14 cellular contexts compared by ENCODE assay signal in genomic region chr1:97489834-97490233, GRCh38.
A peak's percentile ranks its signal among the peaks of the same experiment; 100 is the strongest.
DNase-seq lines count a peak whose midpoint lies in the region; ATAC-seq, FAIRE-seq and TF ChIP-seq lines count a peak whose summit lies in the region.
"Had no signal": no experiment of that assay in that cellular context is flagged by ENCODE, and none has a peak within 500 bp of the region (broad histone marks: within the 10 kb centered on the region; RNA-seq: fewer than 3 reads in every experiment).

No MANE protein-coding gene starts in this region.

- CTCF ChIA-PET in activated CD8-positive, alpha-beta T cell treated with anti-CD3 and anti-CD28 coated beads for 36 hours (lab: Charles Lee), result no interaction called here

- TF ChIP-seq CTCF in kidney epithelial cell (IDR thresholded peaks at IDR 0.05; ENCODE audit: insufficient read depth, low read length, poor library complexity, severe bottlenecking) (no peak), coronary artery (IDR thresholded peaks at IDR 0.05) (no peak)
- TF ChIP-seq CTCF in activated CD8-positive, alpha-beta T cell treated with anti-CD3 and anti-CD28 coated beads for 36 hours (IDR thresholded peaks at IDR 0.05), result no peak

- H3K9me3 Mint-ChIP-seq in activated CD8-positive, alpha-beta T cell treated with anti-CD3 and anti-CD28 coated beads for 36 hours, result no peaks in the 10 kb centered on the region
- H3K9me3 Mint-ChIP-seq: immature natural killer cell, nephron progenitor cell had no signal

- H3K4me3 Mint-ChIP-seq in activated CD8-positive, alpha-beta T cell treated with anti-CD3 and anti-CD28 coated beads for 36 hours, result no peak overlapping the region
- H3K4me3 Mint-ChIP-seq: immature natural killer cell, nephron progenitor cell had no signal

- H3K36me3 Mint-ChIP-seq in activated CD8-positive, alpha-beta T cell treated with anti-CD3 and anti-CD28 coated beads for 36 hours (ENCODE audit: low read depth), result no peaks in the 10 kb centered on the region

- no peaks in the 10 kb centered on the region for H3K36me3 ChIP-seq in kidney epithelial cell (ENCODE audit: control insufficient read depth, insufficient read depth, low read length)

- H3K4me1 Mint-ChIP-seq in activated CD8-positive, alpha-beta T cell treated with anti-CD3 and anti-CD28 coated beads for 36 hours (ENCODE audit: low read depth), result no peaks in the 10 kb centered on the region
- H3K4me1 Mint-ChIP-seq: nephron progenitor cell had no signal

- ATAC-seq in GM18511 (IDR thresholded peaks at IDR 0.05; ENCODE audit: unreplicated experiment) (peak; percentile 41), HG03139 (IDR thresholded peaks at IDR 0.05; ENCODE audit: unreplicated experiment) (peak; percentile 64)
- ATAC-seq in activated CD8-positive, alpha-beta T cell treated with anti-CD3 and anti-CD28 coated beads for 36 hours, result no peak

- no peaks in the 10 kb centered on the region for H3K27me3 Mint-ChIP-seq in activated CD8-positive, alpha-beta T cell treated with anti-CD3 and anti-CD28 coated beads for 36 hours

- H3K4me3 ChIP-seq in kidney epithelial cell (ENCODE audit: low read depth, low read length) (no peak overlapping the region), coronary artery (no peak overlapping the region)

- H3K27me3 ChIP-seq in kidney epithelial cell (ENCODE audit: control insufficient read depth, insufficient read depth, low read length), result no peaks in the 10 kb centered on the region

- DNase-seq in SW480 (ENCODE audit: low spot score) (peak; percentile 6), kidney epithelial cell (ENCODE audit: low read depth) (peak; percentile 19), coronary artery (ENCODE audit: low spot score) (no peak), H54 (ENCODE audit: insufficient read length, low spot score) (no peak)
- no peak for DNase-seq in stimulated activated CD4-positive, alpha-beta T cell treated with anti-CD3 and anti-CD28 coated beads, Interleukin-4, amount 100 ng/mL, for 24 hours
- DNase-seq in activated CD8-positive, alpha-beta T cell treated with anti-CD3 and anti-CD28 coated beads for 36 hours, result no peak
- DNase-seq: activated CD4-positive, CD25-positive, alpha-beta regulatory T cell treated with anti-CD3 and anti-CD28 coated beads, Interleukin-2, amount 50 U/mL, for 72 hours; immature natural killer cell; nephron progenitor cell; SHP77 treated with DMSO at 0.1 percent for 48 hours; stimulated activated CD4-positive, alpha-beta T cell treated with anti-CD3 and anti-CD28 coated beads, Interleukin-12 subunit alpha, Interleukin-12 subunit beta, amount 100 ng/mL, for 4 hours had no signal

- H3K27ac Mint-ChIP-seq in activated CD8-positive, alpha-beta T cell treated with anti-CD3 and anti-CD28 coated beads for 36 hours, result no peak overlapping the region
- H3K27ac Mint-ChIP-seq: immature natural killer cell, nephron progenitor cell had no signal

- intact Hi-C loops in activated CD8-positive, alpha-beta T cell treated with anti-CD3 and anti-CD28 coated beads for 36 hours (cut with micrococcal nuclease), result no loop called here

- POLR2A ChIA-PET in activated CD8-positive, alpha-beta T cell treated with anti-CD3 and anti-CD28 coated beads for 36 hours (lab: Charles Lee), result no interaction called here

- no peak for FAIRE-seq in H54 (lab: Jason Lieb, UNC)
- FAIRE-seq: HTR-8/SVneo had no signal

- TF ChIP-seq POLR2A in H54 (IDR thresholded peaks at IDR 0.05; ENCODE audit: low read depth, low read length), result no peak

- H3K27ac ChIP-seq in coronary artery, result no peak overlapping the region

Comparison
In these comparisons a context has a peak if more than half of its experiments do, and no peak if none do; other contexts are left out.
1. DNase-seq: peak in SW480 (single experiment) and kidney epithelial cell (single experiment); none in stimulated activated CD4-positive, alpha-beta T cell treated with anti-CD3 and anti-CD28 coated beads, Interleukin-4, amount 100 ng/mL, for 24 hours (single experiment), activated CD8-positive, alpha-beta T cell treated with anti-CD3 and anti-CD28 coated beads for 36 hours (single experiment), coronary artery (single experiment) and H54 (single experiment).